In the genomic region with DNA sequence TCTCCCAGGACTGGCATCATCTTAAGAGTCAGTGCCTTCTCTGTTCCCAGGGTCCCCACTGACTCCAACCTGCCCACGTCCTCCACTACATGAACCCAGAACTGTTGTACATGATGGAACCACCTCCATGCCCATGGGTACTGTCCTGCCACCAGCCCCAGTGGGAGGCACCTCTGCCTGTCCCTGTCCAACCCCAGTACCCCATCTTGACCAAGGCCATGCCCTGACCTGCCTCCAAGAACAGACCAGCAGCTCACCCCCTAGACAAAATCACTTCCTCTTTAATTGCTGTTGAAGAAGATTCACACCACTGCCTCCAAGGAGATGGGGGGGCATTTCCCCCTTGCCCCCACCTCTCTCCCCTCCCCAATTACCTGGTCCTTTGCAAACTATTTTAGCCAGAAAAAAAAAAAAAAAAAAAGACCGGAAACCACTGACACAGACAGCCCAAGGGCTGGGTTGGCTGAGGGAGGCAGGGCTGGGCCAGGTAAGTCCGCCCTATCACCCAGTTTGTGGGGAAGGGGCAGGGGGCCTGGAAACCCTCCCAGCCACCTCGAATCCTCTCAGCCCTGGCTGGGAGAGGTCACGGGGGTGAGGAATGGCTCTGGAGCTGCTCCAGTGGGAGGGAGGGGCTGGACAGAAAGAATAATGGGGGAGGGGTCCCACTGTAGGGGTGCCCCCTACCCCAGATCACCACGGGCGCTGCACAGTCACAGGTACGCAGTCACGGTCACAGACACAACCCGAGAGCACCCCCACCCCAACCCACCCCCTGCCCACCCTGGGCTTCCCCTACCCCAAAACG, we compare ENCODE assay signal across 12 cellular contexts. TPM values are rescaled to one million over a fixed set of nuclear protein-coding genes. Genes with fewer than 3 reads are reported as not detected.
DNase-seq lines count a peak whose midpoint lies in the region; ATAC-seq, FAIRE-seq and TF ChIP-seq lines count a peak whose summit lies in the region.
"Had no signal": no experiment of that assay in that cellular context is flagged by ENCODE, and none has a peak within 500 bp of the region (broad histone marks: within the 10 kb centered on the region; RNA-seq: fewer than 3 reads in every experiment).

No MANE protein-coding gene starts in this region.

- H3K4me2 ChIP-seq in A549, result peak overlapping the region; percentile 99

- FAIRE-seq in A549 (lab: Jason Lieb, UNC), result no peak

- no peak for TF ChIP-seq EP300 in A549 (IDR thresholded peaks at IDR 0.05)

- ATAC-seq in A549, result no peak
- peak; percentile 13 for ATAC-seq in CD8-positive, alpha-beta T cell
- ATAC-seq in Panc1, result no peak
- ATAC-seq in esophagus mucosa, result no peak

- no peak for TF ChIP-seq POLR2A in A549 (IDR thresholded peaks at IDR 0.05; ENCODE audit: low read length)

- intact Hi-C loops in CD8-positive, alpha-beta T cell (cut with DNase I, micrococcal nuclease), result loop anchor here in 1 of 2 experiments (2.0 kb wide), 1 partner anchor 16 kb away; no protein-coding TSS in a partner anchor
- intact Hi-C loops in Panc1 (cut with micrococcal nuclease; ENCODE audit: unreplicated experiment), result no loop called here

- no peak overlapping the region for H3K4me3 Mint-ChIP-seq in CD8-positive, alpha-beta T cell
- peak overlapping the region in 1 of 5 donors; percentile 18 for H3K4me3 Mint-ChIP-seq in immature natural killer cell

- POLR2A ChIA-PET in A549 (lab: Yijun Ruan, JAX) (interaction anchor here (1.0 to 1.9 kb wide), 6 partner anchors 10 to 40 kb away, joined by 3 to 14 read pairs (median 4); partner anchors contain the start of genes CDK4 and TSPAN31), Panc1 (lab: Charles Lee) (no interaction called here)
- POLR2A ChIA-PET in CD8-positive, alpha-beta T cell (lab: Charles Lee), result interaction anchor here (1.7 kb wide), 1 partner anchor 16 kb away, joined by 5 read pairs; no protein-coding TSS in a partner anchor

- peaks cover 42% of the 10 kb centered on the region for H3K36me3 ChIP-seq in CD8-positive, alpha-beta T cell (ENCODE audit: insufficient read depth, low read length)
- H3K36me3 ChIP-seq in Panc1 (ENCODE audit: control insufficient read depth, insufficient read depth, low read length) (no peaks in the 10 kb centered on the region), MG63 (no peaks in the 10 kb centered on the region; the same call in 1 of the 2 replicates), BE2C (no peaks in the 10 kb centered on the region)

- no peaks in the 10 kb centered on the region for H3K9me3 Mint-ChIP-seq in CD8-positive, alpha-beta T cell
- H3K9me3 Mint-ChIP-seq in immature natural killer cell, result no peaks in the 10 kb centered on the region

- no peaks in the 10 kb centered on the region for H3K27me3 ChIP-seq in CD8-positive, alpha-beta T cell (ENCODE audit: insufficient read depth, low read length)
- no peaks in the 10 kb centered on the region for H3K27me3 ChIP-seq in Panc1 (ENCODE audit: control insufficient read depth, insufficient read depth, low read length)
- H3K27me3 ChIP-seq in MG63, result no peaks in the 10 kb centered on the region
- no peaks in the 10 kb centered on the region for H3K27me3 ChIP-seq in BE2C

- H3K27ac ChIP-seq in A549, result peak overlapping the region; percentile 97 to 98; a peak in 5 of 6 replicates
- no peak overlapping the region for H3K27ac ChIP-seq in CD8-positive, alpha-beta T cell (ENCODE audit: low read depth, low read length)
- no peak overlapping the region for H3K27ac ChIP-seq in Panc1 (ENCODE audit: low read length)
- H3K27ac ChIP-seq: right lobe of liver had no signal

- in situ Hi-C loops in Panc1 (cut with HindIII; ENCODE audit: low pct_unique_long_range_greater_than_20kb, low sequenced_read_pairs), result no loop called here

- peaks cover 56% of the 10 kb centered on the region for H3K36me3 Mint-ChIP-seq in CD8-positive, alpha-beta T cell
- peaks cover 9 to 29% (median 13%) of the 10 kb centered on the region in 3 donors for H3K36me3 Mint-ChIP-seq in immature natural killer cell

- DNase-seq in A549 (ENCODE audit: low read depth in 1 of 2, low spot score in 1 of 2) (no peak), Panc1 (ENCODE audit: low read depth, low spot score) (no peak), immature natural killer cell (no peak), MG63 (no peak), kidney tubule cell (ENCODE audit: low spot score) (no peak), BE2C (no peak)
- DNase-seq in CD8-positive, alpha-beta T cell, result peak in 1 of 7 experiments; percentile 48
- DNase-seq: activated CD4-positive, alpha-beta T cell treated with anti-CD3 and anti-CD28 coated beads for 4 hours had no signal

- CTCF ChIA-PET in A549 (lab: Yijun Ruan, JAX) (interaction anchor here (0.7 to 13.8 kb wide), 24 partner anchors 8 to 178 kb away, joined by 3 to 242 read pairs (median 7); partner anchors contain the start of genes AGAP2, B4GALNT1, CDK4 and CYP27B1), Panc1 (lab: Charles Lee) (interaction anchor here (0.6 to 2.0 kb wide), 3 partner anchors 8 to 16 kb away, joined by 3 to 10 read pairs (median 3); no protein-coding TSS in a partner anchor)
- CTCF ChIA-PET in CD8-positive, alpha-beta T cell (lab: Charles Lee), result interaction anchor here (2.1 kb wide), 1 partner anchor 17 kb away, joined by 9 read pairs; no protein-coding TSS in a partner anchor

- peaks cover 18% of the 10 kb centered on the region for H3K4me1 ChIP-seq in A549
- no peaks in the 10 kb centered on the region for H3K4me1 ChIP-seq in CD8-positive, alpha-beta T cell (ENCODE audit: insufficient read depth, low read length)
- peaks cover 4% of the 10 kb centered on the region; the same call in 1 of the 2 replicates for H3K4me1 ChIP-seq in Panc1 (ENCODE audit: control insufficient read depth, insufficient read depth, low read length)
- peaks cover 2% of the 10 kb centered on the region; the same call in 1 of the 2 replicates for H3K4me1 ChIP-seq in BE2C

- H3K4me3 ChIP-seq in A549 (peak overlapping the region; percentile 96), Panc1 (ENCODE audit: low read depth in 2 of 2, low read length in 2 of 2) (no peak overlapping the region), MG63 (no peak overlapping the region), BE2C (ENCODE audit: low read depth, low read length) (no peak overlapping the region)
- H3K4me3 ChIP-seq in CD8-positive, alpha-beta T cell (ENCODE audit: low read depth, low read length), result no peak overlapping the region

- no peak for TF ChIP-seq RAD21 in A549 (conservative IDR thresholded peaks at IDR 0.05 in 1 of 2, IDR thresholded peaks at IDR 0.05 in 1 of 2)

- no peaks in the 10 kb centered on the region for H3K9me3 ChIP-seq in A549
- H3K9me3 ChIP-seq in CD8-positive, alpha-beta T cell (ENCODE audit: low read length), result no peaks in the 10 kb centered on the region
- no peaks in the 10 kb centered on the region for H3K9me3 ChIP-seq in Panc1 (ENCODE audit: control insufficient read depth, insufficient read depth, low read depth, low read length)
- H3K9me3 ChIP-seq in MG63, result no peaks in the 10 kb centered on the region
- H3K9me3 ChIP-seq in BE2C, result no peaks in the 10 kb centered on the region
- H3K9me3 ChIP-seq: mucosa of descending colon, right lobe of liver had no signal

- peaks cover 23% of the 10 kb centered on the region for H3K4me1 Mint-ChIP-seq in CD8-positive, alpha-beta T cell (ENCODE audit: low read depth)
- peaks cover 6 to 10% of the 10 kb centered on the region in 2 donors for H3K4me1 Mint-ChIP-seq in immature natural killer cell

- no peak for TF ChIP-seq CTCF in A549 (IDR thresholded peaks at IDR 0.05)
- no peak for TF ChIP-seq CTCF in CD8-positive, alpha-beta T cell (IDR thresholded peaks at IDR 0.05)
- no peak for TF ChIP-seq CTCF in Panc1 (IDR thresholded peaks at IDR 0.05)
- no peak for TF ChIP-seq CTCF in BE2C (IDR thresholded peaks at IDR 0.05; ENCODE audit: low read depth, low read length)

- H3K27ac Mint-ChIP-seq in CD8-positive, alpha-beta T cell, result peak overlapping the region; percentile 83
- peak overlapping the region in 5 of 6 donors; percentile 13 to 69 (median 65) for H3K27ac Mint-ChIP-seq in immature natural killer cell

- 72% methylated on average over 9 of the region's 11 CpGs for WGBS in A549 (ENCODE audit: missing lambda C conversion rate)

- H3K27me3 Mint-ChIP-seq in CD8-positive, alpha-beta T cell (ENCODE audit: low read depth), result no peaks in the 10 kb centered on the region
- H3K27me3 Mint-ChIP-seq in immature natural killer cell (ENCODE audit: low read depth in 3 of 3), result peaks cover 2 to 6% (median 2%) of the 10 kb centered on the region in 3 donors
- H3K27me3 Mint-ChIP-seq: dendritic cell treated with granulocyte-macrophage colony-stimulating factor and Interleukin-4, amounts not matched to agents 40 ng/mL and 50 ng/mL, for 4 days had no signal

- BruUV-seq in Panc1 (replicated peaks; lab: Mats Ljungman, UMichigan), result TSS peak; percentile 80

RNA-seq across cellular contexts. Expression of gene AGAP2, which starts 13.4 kb away (rescaled TPM):
- polyA plus RNA-seq in A549 (2011; rRNA removed) (0.26 and 0.36 TPM in 2 replicates), A549 (2017; fragmentation: RNase III; extraction: RNeasy Plus Mini Kit Qiagen cat#74134 plus additional on column Dnase treatment) (0.21 to 0.45 TPM (median 0.28 TPM) in 3 replicates), immature natural killer cell (10 to 100 TPM in 1 of 3 donors, 1 to 10 TPM in 2; 1.4 to 10.5 (median 3.2) TPM)
- 0.17 and 0.30 TPM in 2 replicates for polyA plus RNA-seq in A549 (2012; cell fraction: cytosol; rRNA removed)
- polyA plus RNA-seq in A549 (2012; cell fraction: nucleus; rRNA removed), result 0.76 and 0.83 TPM in 2 replicates
- polyA minus RNA-seq in A549 (2011; rRNA and poly(A)+ RNA removed), result 0.58 and 0.74 TPM in 2 replicates
- 10 to 100 TPM; 22.2 to 23.5 TPM for total RNA-seq in CD8-positive, alpha-beta T cell
- total RNA-seq in Panc1 (2021; ENCODE audit: unreplicated experiment) (0.49 TPM), esophagus mucosa (0.64 TPM)
- polyA plus RNA-seq in Panc1 (2012; ENCODE audit: insufficient read length), result 1.2 TPM
- total RNA-seq in MG63 (2014; rRNA removed; shearing (Covaris generic); ENCODE audit: low replicate concordance), result not detected in 2 replicates
- polyA plus RNA-seq in BE2C (2012; ENCODE audit: insufficient read depth, insufficient read length, low read depth), result 3.9 TPM

RNA-seq across cellular contexts. Expression of gene TSPAN31, which starts 19.7 kb away (rescaled TPM):
- polyA plus RNA-seq in A549 (2011; rRNA removed), result 51.9 and 61.0 TPM in 2 replicates
- 15.5 and 17.2 TPM in 2 replicates for polyA plus RNA-seq in A549 (2012; cell fraction: cytosol; rRNA removed)
- polyA plus RNA-seq in A549 (2012; cell fraction: nucleus; rRNA removed), result 11.0 and 15.4 TPM in 2 replicates
- polyA plus RNA-seq in A549 (2017; fragmentation: RNase III; extraction: RNeasy Plus Mini Kit Qiagen cat#74134 plus additional on column Dnase treatment), result 20.6 to 27.1 TPM (median 22.8 TPM) in 3 replicates
- polyA minus RNA-seq in A549 (2011; rRNA and poly(A)+ RNA removed), result 39.7 and 53.3 TPM in 2 replicates
- 1 to 10 TPM; 7.3 to 8.0 TPM for total RNA-seq in CD8-positive, alpha-beta T cell
- total RNA-seq in Panc1 (2021; ENCODE audit: unreplicated experiment), result 17.5 TPM
- 16.4 TPM for polyA plus RNA-seq in Panc1 (2012; ENCODE audit: insufficient read length)
- 100 to 1,000 TPM in 1 of 3 donors, 10 to 100 TPM in 2; 62.1 to 103 (median 72.6) TPM for polyA plus RNA-seq in immature natural killer cell
- total RNA-seq in MG63 (2014; rRNA removed; shearing (Covaris generic); ENCODE audit: low replicate concordance), result 21.2 and 24.3 TPM in 2 replicates
- polyA plus RNA-seq in BE2C (2012; ENCODE audit: insufficient read depth, insufficient read length, low read depth), result 18.6 TPM
- total RNA-seq in esophagus mucosa, result 22.6 TPM

RNA-seq across cellular contexts. Expression of gene CDK4, which starts 27.0 kb away (rescaled TPM):
- 226 and 289 TPM in 2 replicates for polyA plus RNA-seq in A549 (2011; rRNA removed)
- 345 and 419 TPM in 2 replicates for polyA plus RNA-seq in A549 (2012; cell fraction: cytosol; rRNA removed)
- polyA plus RNA-seq in A549 (2012; cell fraction: nucleus; rRNA removed), result 211 and 266 TPM in 2 replicates
- polyA plus RNA-seq in A549 (2017; fragmentation: RNase III; extraction: RNeasy Plus Mini Kit Qiagen cat#74134 plus additional on column Dnase treatment), result 226 to 255 TPM (median 229 TPM) in 3 replicates
- polyA minus RNA-seq in A549 (2011; rRNA and poly(A)+ RNA removed), result 187 and 240 TPM in 2 replicates
- 10 to 100 TPM in 1 of 2 experiments, 1 to 10 TPM in 1; 8.5 to 10.0 TPM for total RNA-seq in CD8-positive, alpha-beta T cell
- 201 TPM for total RNA-seq in Panc1 (2021; ENCODE audit: unreplicated experiment)
- polyA plus RNA-seq in Panc1 (2012; ENCODE audit: insufficient read length), result 205 TPM
- polyA plus RNA-seq in immature natural killer cell, result 100 to 1,000 TPM in 1 of 3 donors, 10 to 100 TPM in 2; 68.7 to 133 (median 75.6) TPM
- 457 and 516 TPM in 2 replicates for total RNA-seq in MG63 (2014; rRNA removed; shearing (Covaris generic); ENCODE audit: low replicate concordance)
- 737 TPM for polyA plus RNA-seq in BE2C (2012; ENCODE audit: insufficient read depth, insufficient read length, low read depth)
- total RNA-seq in esophagus mucosa, result 62.3 TPM

RNA-seq across cellular contexts. Expression of gene MARCHF9, which starts 29.8 kb away (rescaled TPM):
- polyA plus RNA-seq in A549 (2011; rRNA removed) (7.2 and 8.4 TPM in 2 replicates), A549 (2017; fragmentation: RNase III; extraction: RNeasy Plus Mini Kit Qiagen cat#74134 plus additional on column Dnase treatment) (4.7 to 6.8 TPM (median 5.9 TPM) in 3 replicates), immature natural killer cell (1 to 10 TPM; 1.7 to 4.4 (median 3.7) TPM)
- 4.5 and 5.5 TPM in 2 replicates for polyA plus RNA-seq in A549 (2012; cell fraction: cytosol; rRNA removed)
- polyA plus RNA-seq in A549 (2012; cell fraction: nucleus; rRNA removed), result 7.2 and 7.3 TPM in 2 replicates
- polyA minus RNA-seq in A549 (2011; rRNA and poly(A)+ RNA removed), result 7.7 and 9.8 TPM in 2 replicates
- 10 to 100 TPM; 23.1 to 25.1 TPM for total RNA-seq in CD8-positive, alpha-beta T cell
- total RNA-seq in Panc1 (2021; ENCODE audit: unreplicated experiment) (2.3 TPM), esophagus mucosa (5.9 TPM)
- polyA plus RNA-seq in Panc1 (2012; ENCODE audit: insufficient read length), result 1.7 TPM
- total RNA-seq in MG63 (2014; rRNA removed; shearing (Covaris generic); ENCODE audit: low replicate concordance), result 2.4 and 4.9 TPM in 2 replicates
- polyA plus RNA-seq in BE2C (2012; ENCODE audit: insufficient read depth, insufficient read length, low read depth), result 36.9 TPM

RNA-seq across cellular contexts. Expression of gene OS9, which starts 31.2 kb away (rescaled TPM):
- polyA plus RNA-seq in A549 (2011; rRNA removed) (183 and 208 TPM in 2 replicates), A549 (2017; fragmentation: RNase III; extraction: RNeasy Plus Mini Kit Qiagen cat#74134 plus additional on column Dnase treatment) (115 to 128 TPM (median 128 TPM) in 3 replicates), immature natural killer cell (100 to 1,000 TPM in 1 of 3 donors, 10 to 100 TPM in 2; 54.2 to 111 (median 59.5) TPM)
- 101 and 103 TPM in 2 replicates for polyA plus RNA-seq in A549 (2012; cell fraction: cytosol; rRNA removed)
- polyA plus RNA-seq in A549 (2012; cell fraction: nucleus; rRNA removed), result 330 and 527 TPM in 2 replicates
- 159 and 172 TPM in 2 replicates for polyA minus RNA-seq in A549 (2011; rRNA and poly(A)+ RNA removed)
- 100 to 1,000 TPM; 105 to 119 TPM for total RNA-seq in CD8-positive, alpha-beta T cell
- total RNA-seq in Panc1 (2021; ENCODE audit: unreplicated experiment) (186 TPM), esophagus mucosa (156 TPM)
- 204 TPM for polyA plus RNA-seq in Panc1 (2012; ENCODE audit: insufficient read length)
- total RNA-seq in MG63 (2014; rRNA removed; shearing (Covaris generic); ENCODE audit: low replicate concordance), result 139 and 347 TPM in 2 replicates
- polyA plus RNA-seq in BE2C (2012; ENCODE audit: insufficient read depth, insufficient read length, low read depth), result 259 TPM

Comparison
In these comparisons a context has a peak if more than half of its experiments do, and no peak if none do; other contexts are left out.
1. H3K27ac ChIP-seq: peak in A549 (2 of 2); none in CD8-positive, alpha-beta T cell (single experiment) and Panc1 (single experiment).
2. RNA of gene AGAP2, which starts 13.4 kb away (total RNA-seq): 22.2 to 23.5 TPM in CD8-positive, alpha-beta T cell; 0.64 TPM in esophagus mucosa (single experiment), 0.49 TPM in Panc1 (single experiment) and not detected in MG63; every median in the first group is over 10 times any median in the second.